ENCODE assay signal across 1 cellular context in the genomic region with DNA sequence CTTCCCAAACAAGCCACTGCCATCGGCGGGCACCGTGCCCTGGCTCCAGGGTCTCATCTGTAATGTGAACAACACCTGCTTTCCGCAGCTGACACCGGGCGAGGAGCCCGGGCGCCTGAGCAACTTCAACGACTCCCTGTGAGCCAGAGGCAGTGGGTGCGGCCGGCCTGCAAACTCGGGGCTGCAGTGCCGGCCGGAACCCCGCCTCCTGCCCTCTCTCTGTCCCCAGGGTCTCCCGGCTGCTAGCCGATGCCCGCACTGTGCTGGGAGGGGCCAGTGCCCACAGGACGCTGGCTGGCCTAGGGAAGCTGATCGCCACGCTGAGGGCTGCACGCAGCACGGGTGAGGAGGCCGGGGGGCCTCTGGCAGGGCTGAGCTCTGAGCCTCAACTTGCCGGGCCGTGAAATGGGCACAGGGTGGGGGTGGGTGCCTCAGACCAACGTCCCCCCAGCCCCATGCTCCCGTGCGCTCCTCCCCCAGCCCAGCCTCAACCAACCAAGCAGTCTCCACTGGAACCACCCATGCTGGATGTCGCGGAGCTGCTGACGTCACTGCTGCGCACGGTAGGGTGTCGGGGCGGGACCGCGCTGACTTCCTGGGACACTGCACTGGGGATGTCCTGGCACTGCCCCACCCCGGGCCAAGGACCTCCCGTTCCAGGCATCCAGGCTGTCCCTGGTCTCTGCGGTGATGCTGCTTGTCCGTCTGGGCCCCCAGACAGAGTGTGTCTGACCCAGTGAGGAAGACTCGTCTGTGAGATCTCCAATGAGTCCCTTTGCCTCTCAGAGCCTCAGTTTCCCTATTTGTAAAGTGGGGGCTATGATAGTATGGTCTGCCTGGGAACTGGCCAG.
TF ChIP-seq lines count a peak whose summit lies in the region.

No MANE protein-coding gene starts in this region.

TF ChIP-seq in WTC11, 78 proteins besides CTCF, POLR2A, EP300 and RAD21 (continued from another document):
- TF ChIP-seq NR1H2 (CRISPR knock-in tag; IDR thresholded peaks at IDR 0.05) (no peak), KAT7 (CRISPR knock-in tag; IDR thresholded peaks at IDR 0.05; ENCODE audit: borderline replicate concordance) (no peak), ETV6 (CRISPR knock-in tag; IDR thresholded peaks at IDR 0.05) (no peak), HMGXB4 (CRISPR knock-in tag; IDR thresholded peaks at IDR 0.05) (no peak), JAZF1 (CRISPR knock-in tag; IDR thresholded peaks at IDR 0.05) (no peak)
